Comparison of ENCODE assay signal across 12 cellular contexts in the genomic region with DNA sequence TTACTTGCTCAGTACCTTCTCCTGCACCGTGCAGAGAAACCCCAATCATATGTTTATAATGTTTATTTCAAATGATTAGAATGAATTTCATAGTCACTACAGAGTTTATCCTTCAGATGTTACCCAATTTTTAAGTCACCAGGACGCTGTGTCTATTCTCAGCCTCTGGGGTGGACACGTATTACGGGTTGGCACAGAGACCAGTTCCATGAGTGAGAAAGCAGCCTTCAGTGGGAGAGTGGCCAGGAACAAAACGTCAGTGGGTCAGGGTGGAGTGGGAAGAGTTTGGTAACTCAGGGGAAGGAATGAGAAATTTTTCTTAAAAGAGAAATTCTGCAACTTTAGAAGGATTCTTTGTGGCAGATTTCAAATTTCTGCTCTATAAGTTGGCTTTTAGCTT.
A peak's percentile ranks its signal among the peaks of the same experiment; 100 is the strongest.
DNase-seq lines count a peak whose midpoint lies in the region; ATAC-seq and TF ChIP-seq lines count a peak whose summit lies in the region.
"Had no signal": no experiment of that assay in that cellular context is flagged by ENCODE, and none has a peak within 500 bp of the region (broad histone marks: within the 10 kb centered on the region; RNA-seq: fewer than 3 reads in every experiment).

No MANE protein-coding gene starts in this region.

- H3K27me3 ChIP-seq in osteoblast (ENCODE audit: insufficient read depth, low read length): no peaks in the 10 kb centered on the region
- peaks cover 0 to 2% of the 10 kb centered on the region in 2 donors for H3K27me3 ChIP-seq in aorta (ENCODE audit: control insufficient read depth in 1 of 2, insufficient read depth in 2 of 2, low read length in 1 of 2)

- no peak overlapping the region for H2AFZ ChIP-seq in osteoblast (ENCODE audit: low read length)

- ATAC-seq in activated naive CD8-positive, alpha-beta T cell treated with anti-CD3 and anti-CD28 coated beads, Interleukin-2, amount 50 U/mL, for 24 hours: no peak
- ATAC-seq in aorta (ENCODE audit: low FRiP score): peak; percentile 96
- no peak for ATAC-seq in activated CD4-positive, CD25-positive, alpha-beta regulatory T cell treated with anti-CD3 and anti-CD28 coated beads, Interleukin-2, amount 50 U/mL, for 24 hours
- ATAC-seq in T-helper 17 cell: no peak
- ATAC-seq: HCT116; stimulated activated naive CD8-positive, alpha-beta T cell treated with anti-CD3 and anti-CD28 coated beads, Interleukin-15, Interleukin-2, amounts not matched to agents 100 U/mL and 50 U/mL, for 24 hours had no signal

- H3K36me3 ChIP-seq in osteoblast (ENCODE audit: insufficient read depth, low read length) (no peaks in the 10 kb centered on the region), aorta (ENCODE audit: control insufficient read depth in 1 of 2, insufficient read depth in 2 of 2, low read length in 1 of 2) (no peaks in the 10 kb centered on the region)

- peak overlapping the region; percentile 33 for H3K4me2 ChIP-seq in osteoblast (ENCODE audit: insufficient read depth, low read length)

- H4K20me1 ChIP-seq in osteoblast (ENCODE audit: insufficient read depth, low read length): no peaks in the 10 kb centered on the region

- H3K36me3 Mint-ChIP-seq in activated naive CD8-positive, alpha-beta T cell: peaks cover 26% of the 10 kb centered on the region
- peaks cover 10% of the 10 kb centered on the region for H3K36me3 Mint-ChIP-seq in activated naive CD8-positive, alpha-beta T cell treated with anti-CD3 and anti-CD28 coated beads, Interleukin-2, amount 50 U/mL, for 24 hours (ENCODE audit: low read depth)
- peaks cover 2% of the 10 kb centered on the region for H3K36me3 Mint-ChIP-seq in T-helper 17 cell (ENCODE audit: low read depth)

- H3K9me3 ChIP-seq in osteoblast (ENCODE audit: low read depth, low read length) (no peaks in the 10 kb centered on the region), aorta (ENCODE audit: control insufficient read depth, low read length) (no peaks in the 10 kb centered on the region), T-helper 17 cell (ENCODE audit: control insufficient read depth, low read length, poor library complexity, severe bottlenecking) (no peaks in the 10 kb centered on the region)

- H3K9me3 Mint-ChIP-seq in activated naive CD8-positive, alpha-beta T cell (ENCODE audit: low read depth): no peaks in the 10 kb centered on the region
- H3K9me3 Mint-ChIP-seq in activated naive CD8-positive, alpha-beta T cell treated with anti-CD3 and anti-CD28 coated beads, Interleukin-2, amount 50 U/mL, for 24 hours: peaks cover 23% of the 10 kb centered on the region

- 5 to 7% methylated on average over 5 of the region's 5 CpGs for WGBS in aorta, 2 donors

- H3K79me2 ChIP-seq in osteoblast (ENCODE audit: insufficient read depth, low read length): peaks cover 51% of the 10 kb centered on the region

- no peak for DNase-seq in activated naive CD8-positive, alpha-beta T cell treated with anti-CD3 and anti-CD28 coated beads, Interleukin-2, amount 50 U/mL, for 24 hours
- DNase-seq in head of caudate nucleus (peak in 31 of 42 donors; percentile 4 to 74 (median 32)), osteoblast (ENCODE audit: insufficient read length, low spot score, missing footprints) (peak; percentile 64), aorta (peak; percentile 91 to 92), T-helper 17 cell (no peak), NCI-H446 treated with DMSO at 0.1 percent for 48 hours (lab: John Stamatoyannopoulos, UW) (no peak)
- DNase-seq: 8988T; NCI-H1048; stimulated activated naive CD8-positive, alpha-beta T cell treated with anti-CD3 and anti-CD28 coated beads, Interleukin-15, Interleukin-2, amounts not matched to agents 100 U/mL and 50 U/mL, for 24 hours had no signal

- H3K27ac ChIP-seq in osteoblast (ENCODE audit: low read depth, low read length) (peak overlapping the region; percentile 55), aorta (ENCODE audit: low read depth in 1 of 2, low read length in 2 of 2) (peak overlapping the region in 1 of 2 donors; percentile 76)

- intact Hi-C loops in head of caudate nucleus (cut with DNase I): no loop called here
- intact Hi-C loops in aorta (cut with DNase I): loop anchor here in 1 of 2 donors (10.0 kb wide), 1 partner anchor 344 kb away; the partner anchor contains the start of gene MAML2

- TF ChIP-seq CTCF in osteoblast (IDR thresholded peaks at IDR 0.05; ENCODE audit: extremely low read depth, low read depth, low read length): peak; percentile 8

- H3K4me1 Mint-ChIP-seq in activated naive CD8-positive, alpha-beta T cell (ENCODE audit: low read depth): peaks cover 45% of the 10 kb centered on the region
- peaks cover 9% of the 10 kb centered on the region for H3K4me1 Mint-ChIP-seq in activated naive CD8-positive, alpha-beta T cell treated with anti-CD3 and anti-CD28 coated beads, Interleukin-2, amount 50 U/mL, for 24 hours
- H3K4me1 Mint-ChIP-seq in T-helper 17 cell: peaks cover 2% of the 10 kb centered on the region

- no peaks in the 10 kb centered on the region for H3K27me3 Mint-ChIP-seq in activated naive CD8-positive, alpha-beta T cell
- no peaks in the 10 kb centered on the region for H3K27me3 Mint-ChIP-seq in activated naive CD8-positive, alpha-beta T cell treated with anti-CD3 and anti-CD28 coated beads, Interleukin-2, amount 50 U/mL, for 24 hours
- H3K27me3 Mint-ChIP-seq in T-helper 17 cell: no peaks in the 10 kb centered on the region

- H3K4me3 Mint-ChIP-seq in activated naive CD8-positive, alpha-beta T cell: no peak overlapping the region
- H3K4me3 Mint-ChIP-seq in activated naive CD8-positive, alpha-beta T cell treated with anti-CD3 and anti-CD28 coated beads, Interleukin-2, amount 50 U/mL, for 24 hours: no peak overlapping the region
- H3K4me3 Mint-ChIP-seq in T-helper 17 cell: no peak overlapping the region

- peak overlapping the region; percentile 71 for H3K27ac Mint-ChIP-seq in activated naive CD8-positive, alpha-beta T cell
- no peak overlapping the region for H3K27ac Mint-ChIP-seq in activated naive CD8-positive, alpha-beta T cell treated with anti-CD3 and anti-CD28 coated beads, Interleukin-2, amount 50 U/mL, for 24 hours
- no peak overlapping the region for H3K27ac Mint-ChIP-seq in T-helper 17 cell

- H3K4me3 ChIP-seq in osteoblast (ENCODE audit: insufficient read depth, low read length) (no peak overlapping the region), aorta (ENCODE audit: low read length in 2 of 2) (no peak overlapping the region)

- H3K4me1 ChIP-seq in osteoblast (ENCODE audit: insufficient read depth, low read length) (peaks cover 31% of the 10 kb centered on the region), aorta (ENCODE audit: control insufficient read depth in 1 of 2, insufficient read depth in 2 of 2, low read length in 2 of 2) (peaks cover 4% of the 10 kb centered on the region in 2 donors)

Comparison
In these comparisons a context has a peak if more than half of its experiments do, and no peak if none do; other contexts are left out.
1. DNase-seq: peak in head of caudate nucleus (31 of 42), osteoblast (single experiment) and aorta (2 of 2); none in activated naive CD8-positive, alpha-beta T cell treated with anti-CD3 and anti-CD28 coated beads, Interleukin-2, amount 50 U/mL, for 24 hours (single experiment), T-helper 17 cell (0 of 3) and NCI-H446 treated with DMSO at 0.1 percent for 48 hours (single experiment).